In genomic region chr4:88219099-88219498, GRCh38 we compare ENCODE assay signal across 8 cellular contexts.
A peak's percentile ranks its signal among the peaks of the same experiment; 100 is the strongest.
DNase-seq lines count a peak whose midpoint lies in the region; ATAC-seq, FAIRE-seq and TF ChIP-seq lines count a peak whose summit lies in the region.

No MANE protein-coding gene starts in this region.

- no peak for TF ChIP-seq POLR2A in A549 (IDR thresholded peaks at IDR 0.05; ENCODE audit: low read length)
- no peak for TF ChIP-seq POLR2A in thyroid gland (IDR thresholded peaks at IDR 0.05)

- H3K9me3 Mint-ChIP-seq in brain, result peaks cover 0 to 5% (median 4%) of the 10 kb centered on the region in 5 experiments

- peaks cover 4% of the 10 kb centered on the region for H3K4me1 Mint-ChIP-seq in brain

- H3K27ac ChIP-seq in A549 (no peak overlapping the region), thyroid gland (no peak overlapping the region)

- H3K4me1 ChIP-seq in A549, result no peaks in the 10 kb centered on the region
- no peaks in the 10 kb centered on the region for H3K4me1 ChIP-seq in thyroid gland

- H3K9me3 ChIP-seq in A549 (no peaks in the 10 kb centered on the region), thyroid gland (no peaks in the 10 kb centered on the region)

- H3K36me3 ChIP-seq in thyroid gland, result no peaks in the 10 kb centered on the region

- no peaks in the 10 kb centered on the region for H3K27me3 ChIP-seq in thyroid gland

- TF ChIP-seq RAD21 in A549 (conservative IDR thresholded peaks at IDR 0.05 in 1 of 2, IDR thresholded peaks at IDR 0.05 in 1 of 2), result peak; percentile 74

- peak overlapping the region in 1 of 5 experiments; percentile 21 for H3K27ac Mint-ChIP-seq in brain

- H3K4me2 ChIP-seq in A549, result peak overlapping the region; percentile 15; the same call in 1 of the 3 replicates

- ATAC-seq in A549 (peak; percentile 39 to 85; a peak in 3 of 6 replicates), HG03159 (IDR thresholded peaks at IDR 0.05; ENCODE audit: unreplicated experiment) (peak; percentile 84)

- peak overlapping the region in 3 of 5 experiments; percentile 61 to 78 (median 66) for H3K4me3 Mint-ChIP-seq in brain

- H3K4me3 ChIP-seq in A549 (no peak overlapping the region), GM12865 (ENCODE audit: low read depth, low read length) (no peak overlapping the region), thyroid gland (replicated peaks in 1 of 3) (no peak overlapping the region)

- 2% methylated on average over 5 of the region's 5 CpGs for WGBS in A549 (ENCODE audit: missing lambda C conversion rate)
- 3% methylated on average over 5 of the region's 5 CpGs for WGBS in thyroid gland, 2 donors

- no peak for TF ChIP-seq EP300 in A549 (IDR thresholded peaks at IDR 0.05)

- FAIRE-seq in A549 (lab: Jason Lieb, UNC), result no peak
- FAIRE-seq in islet of Langerhans (lab: Jason Lieb, UNC), result peak; percentile 99

- H3K36me3 Mint-ChIP-seq in brain, result no peaks in the 10 kb centered on the region

- POLR2A ChIA-PET in A549 (lab: Yijun Ruan, JAX), result interaction anchor here (0.9 to 1.0 kb wide), 2 partner anchors 296 to 297 kb away, joined by 3 read pairs; no protein-coding TSS in a partner anchor

- TF ChIP-seq CTCF in A549 (IDR thresholded peaks at IDR 0.05) (peak; percentile 75), GM12865 (IDR thresholded peaks at IDR 0.05; ENCODE audit: insufficient read depth, low read depth, low read length, missing control alignments) (peak; percentile 53), brain (conservative IDR thresholded peaks at IDR 0.05) (peak; percentile 85 to 87), thyroid gland (IDR thresholded peaks at IDR 0.05) (peak; percentile 47 to 85 (median 68))

- DNase-seq in A549 (ENCODE audit: low read depth in 1 of 2, low spot score in 1 of 2) (peak; percentile 22 to 45), GM12865 (ENCODE audit: low read depth) (peak; percentile 63), NCI-H69 (lab: John Stamatoyannopoulos, UW) (peak; percentile 25), thyroid gland (no peak), NCI-H1048 (lab: John Stamatoyannopoulos, UW) (no peak)

- intact Hi-C loops in thyroid gland (cut with DNase I), result loop anchor here (5.0 to 10.0 kb wide), 3 partner anchors 148 to 544 kb away; no protein-coding TSS in a partner anchor

- CTCF ChIA-PET in A549 (lab: Yijun Ruan, JAX), result interaction anchor here (0.6 to 13.6 kb wide), 22 partner anchors 9 to 374 kb away, joined by 3 to 182 read pairs (median 3); partner anchors contain the start of genes HERC5, HERC6 and PYURF

- peaks cover 2% of the 10 kb centered on the region for H3K27me3 Mint-ChIP-seq in brain

TF ChIP-seq in A549, 52 proteins besides CTCF, POLR2A, EP300 and RAD21:
- TF ChIP-seq MAX (IDR thresholded peaks at IDR 0.05) (no peak; the same call in 1 of the 2 replicates), SMC3 (IDR thresholded peaks at IDR 0.05) (peak; percentile 83)

Comparison
In these comparisons a context has a peak if more than half of its experiments do, and no peak if none do; other contexts are left out.
1. DNase-seq: peak in A549 (2 of 2), GM12865 (single experiment) and NCI-H69 (single experiment); none in thyroid gland (0 of 2) and NCI-H1048 (single experiment).
2. Peak in every context shown above with its lines, with median percentiles within 50 percentile points of each other: CTCF ChIP-seq.